ENCODE assay signal across 24 cellular contexts in genomic region chr2:151860210-151860609, GRCh38.
"Had no signal": no experiment of that assay in that cellular context is flagged by ENCODE, and none has a peak within 500 bp of the region (broad histone marks: within the 10 kb centered on the region; RNA-seq: fewer than 3 reads in every experiment).

No MANE protein-coding gene starts in this region.

- H3K4me3 ChIP-seq: ascending aorta, dorsolateral prefrontal cortex, lower lobe of right lung, neural progenitor cell, sigmoid colon, upper lobe of left lung had no signal

- DNase-seq: activated CD4-positive, alpha-beta T cell treated with anti-CD3 and anti-CD28 coated beads for 1 hour; activated CD4-positive, alpha-beta T cell treated with anti-CD3 and anti-CD28 coated beads, Interleukin-2, amount 50 U/mL, for 1 hour; activated CD8-positive, alpha-beta T cell treated with anti-CD3 and anti-CD28 coated beads, Interleukin-2, amount 10 ng/mL, durations not matched to agents 7 days and 5 days; brain microvascular endothelial cell; central memory CD4-positive, alpha-beta T cell; dorsolateral prefrontal cortex; effector memory CD8-positive, alpha-beta T cell; kidney; lower lobe of right lung; naive B cell; posterior cingulate gyrus; sigmoid colon; stimulated activated CD4-positive, alpha-beta T cell treated with anti-CD3 and anti-CD28 coated beads, Interleukin-4, amount 100 ng/mL, for 1 hour; stimulated activated naive CD4-positive, alpha-beta T cell treated with Interleukin-2 at 50 U/mL for 16 hours; upper lobe of left lung had no signal

- H3K9ac ChIP-seq: neural progenitor cell had no signal

- ATAC-seq: activated CD8-positive, alpha-beta T cell treated with anti-CD3 and anti-CD28 coated beads, Interleukin-2, amount 10 ng/mL, durations not matched to agents 7 days and 5 days; effector memory CD8-positive, alpha-beta T cell; left lobe of liver; lower lobe of right lung had no signal

- FAIRE-seq: colon, endothelial cell of umbilical vein, kidney, TTC549 had no signal

- H3K4me2 ChIP-seq: neural progenitor cell had no signal

- H3K36me3 Mint-ChIP-seq: activated naive CD4-positive, alpha-beta T cell treated with anti-CD3 and anti-CD28 coated beads, Interleukin-2, amount 50 U/mL, for 72 hours; naive B cell; neural progenitor cell had no signal

- H3K4me1 ChIP-seq: ascending aorta, lower lobe of right lung had no signal

- H3K36me3 ChIP-seq: ascending aorta, brain microvascular endothelial cell, lower lobe of right lung, neural progenitor cell, sigmoid colon, upper lobe of left lung had no signal

- H3K4me3 Mint-ChIP-seq: activated CD8-positive, alpha-beta T cell treated with anti-CD3 and anti-CD28 coated beads, Interleukin-2, amount 10 ng/mL, durations not matched to agents 7 days and 5 days; activated T-helper 1 cell treated with anti-CD3 and anti-CD28 coated beads, Interleukin-12 subunit alpha, Interleukin-12 subunit beta, Interleukin-2, Interleukin-4 antibody, amounts not matched to agents 30 ng/mL and 10 ng/mL and 1 ng/mL, durations not matched to agents 14 hours and 24 hours and 36 hours; effector memory CD8-positive, alpha-beta T cell; naive B cell; neural progenitor cell; T-helper 2 cell treated with Interferon-gamma antibody and Interleukin-4, amounts not matched to agents 5 μg/mL and 100 μg/mL, for 36 hours had no signal

- H3K9me3 Mint-ChIP-seq: activated naive CD4-positive, alpha-beta T cell treated with anti-CD3 and anti-CD28 coated beads, Interleukin-2, amount 50 U/mL, for 72 hours; activated T-helper 1 cell treated with anti-CD3 and anti-CD28 coated beads, Interleukin-12 subunit alpha, Interleukin-12 subunit beta, Interleukin-2, Interleukin-4 antibody, amounts not matched to agents 30 ng/mL and 10 ng/mL and 1 ng/mL, durations not matched to agents 14 hours and 24 hours and 36 hours; effector memory CD8-positive, alpha-beta T cell; naive B cell; neural progenitor cell; T-helper 2 cell treated with Interferon-gamma antibody and Interleukin-4, amounts not matched to agents 5 μg/mL and 100 μg/mL, for 36 hours had no signal

- H3K27me3 Mint-ChIP-seq: naive B cell had no signal

- H3K27me3 ChIP-seq: ascending aorta, brain microvascular endothelial cell, dorsolateral prefrontal cortex, neural progenitor cell, upper lobe of left lung had no signal

- H3K27ac Mint-ChIP-seq: activated CD8-positive, alpha-beta T cell treated with anti-CD3 and anti-CD28 coated beads, Interleukin-2, amount 10 ng/mL, durations not matched to agents 7 days and 5 days; activated naive CD4-positive, alpha-beta T cell treated with anti-CD3 and anti-CD28 coated beads, Interleukin-2, amount 50 U/mL, for 72 hours; activated T-helper 1 cell treated with anti-CD3 and anti-CD28 coated beads, Interleukin-12 subunit alpha, Interleukin-12 subunit beta, Interleukin-2, Interleukin-4 antibody, amounts not matched to agents 30 ng/mL and 10 ng/mL and 1 ng/mL, durations not matched to agents 14 hours and 24 hours and 36 hours; effector memory CD8-positive, alpha-beta T cell; naive B cell; neural progenitor cell; T-helper 2 cell treated with Interferon-gamma antibody and Interleukin-4, amounts not matched to agents 5 μg/mL and 100 μg/mL, for 36 hours had no signal

- H3K4me1 Mint-ChIP-seq: naive B cell had no signal

- H2AFZ ChIP-seq: neural progenitor cell had no signal

- H3K27ac ChIP-seq: ascending aorta, brain microvascular endothelial cell, dorsolateral prefrontal cortex, lower lobe of right lung, neural progenitor cell, sigmoid colon, upper lobe of left lung had no signal

- H3K9me3 ChIP-seq: ascending aorta, lower lobe of right lung, sigmoid colon, upper lobe of left lung had no signal
